17 cellular contexts compared by ENCODE assay signal in genomic region chr6:7269816-7270215, GRCh38.
"Had no signal": no experiment of that assay in that cellular context is flagged by ENCODE, and none has a peak within 500 bp of the region (broad histone marks: within the 10 kb centered on the region; RNA-seq: fewer than 3 reads in every experiment).

No MANE protein-coding gene starts in this region.

- H3K9me3 ChIP-seq: breast epithelium, transverse colon, vagina had no signal

- ATAC-seq: effector memory CD8-positive, alpha-beta T cell; WTC11 had no signal

- DNase-seq: activated CD4-positive, alpha-beta T cell treated with anti-CD3 and anti-CD28 coated beads for 4 hours; activated naive CD4-positive, alpha-beta T cell; activated naive CD8-positive, alpha-beta T cell treated with anti-CD3 and anti-CD28 coated beads, Interleukin-2, amount 10 ng/mL, durations not matched to agents 7 days and 5 days; effector memory CD8-positive, alpha-beta T cell; immature natural killer cell; naive B cell; retina; stimulated activated CD4-positive, alpha-beta T cell treated with anti-CD3 and anti-CD28 coated beads, Interleukin-15, amount 100 ng/mL, for 24 hours; stimulated activated CD4-positive, alpha-beta T cell treated with anti-CD3 and anti-CD28 coated beads, Interleukin-4, amount 100 ng/mL, for 1 hour; stimulated activated naive CD4-positive, alpha-beta T cell; SW 1271; transverse colon had no signal

- H3K4me3 Mint-ChIP-seq: activated naive CD8-positive, alpha-beta T cell treated with anti-CD3 and anti-CD28 coated beads, Interleukin-2, amount 10 ng/mL, durations not matched to agents 7 days and 5 days; dendritic cell treated with granulocyte-macrophage colony-stimulating factor and Interleukin-4, amounts not matched to agents 40 ng/mL and 50 ng/mL, for 4 days; effector memory CD8-positive, alpha-beta T cell; immature natural killer cell; naive B cell; WTC11 had no signal

- H3K4me1 ChIP-seq: breast epithelium, transverse colon had no signal

- H3K36me3 ChIP-seq: breast epithelium, transverse colon, vagina had no signal

- H3K9me3 Mint-ChIP-seq: dendritic cell treated with granulocyte-macrophage colony-stimulating factor and Interleukin-4, amounts not matched to agents 40 ng/mL and 50 ng/mL, for 4 days; effector memory CD8-positive, alpha-beta T cell; immature natural killer cell; WTC11 had no signal

- H3K27ac ChIP-seq: breast epithelium, skin epidermis, transverse colon, vagina had no signal

- H3K4me3 ChIP-seq: breast epithelium, skin epidermis, transverse colon, vagina had no signal

- H3K27me3 Mint-ChIP-seq: activated naive CD8-positive, alpha-beta T cell treated with anti-CD3 and anti-CD28 coated beads, Interleukin-2, amount 10 ng/mL, durations not matched to agents 7 days and 5 days; dendritic cell treated with granulocyte-macrophage colony-stimulating factor and Interleukin-4, amounts not matched to agents 40 ng/mL and 50 ng/mL, for 4 days; naive B cell had no signal

- H3K27ac Mint-ChIP-seq: activated naive CD8-positive, alpha-beta T cell treated with anti-CD3 and anti-CD28 coated beads, Interleukin-2, amount 10 ng/mL, durations not matched to agents 7 days and 5 days; effector memory CD8-positive, alpha-beta T cell; WTC11 had no signal

- H3K36me3 Mint-ChIP-seq: activated naive CD8-positive, alpha-beta T cell treated with anti-CD3 and anti-CD28 coated beads, Interleukin-2, amount 10 ng/mL, durations not matched to agents 7 days and 5 days; WTC11 had no signal

- H3K4me1 Mint-ChIP-seq: activated naive CD8-positive, alpha-beta T cell treated with anti-CD3 and anti-CD28 coated beads, Interleukin-2, amount 10 ng/mL, durations not matched to agents 7 days and 5 days; immature natural killer cell; WTC11 had no signal

- H3K27me3 ChIP-seq: breast epithelium, transverse colon, vagina had no signal
